17 cellular contexts compared by ENCODE assay signal in the genomic region with DNA sequence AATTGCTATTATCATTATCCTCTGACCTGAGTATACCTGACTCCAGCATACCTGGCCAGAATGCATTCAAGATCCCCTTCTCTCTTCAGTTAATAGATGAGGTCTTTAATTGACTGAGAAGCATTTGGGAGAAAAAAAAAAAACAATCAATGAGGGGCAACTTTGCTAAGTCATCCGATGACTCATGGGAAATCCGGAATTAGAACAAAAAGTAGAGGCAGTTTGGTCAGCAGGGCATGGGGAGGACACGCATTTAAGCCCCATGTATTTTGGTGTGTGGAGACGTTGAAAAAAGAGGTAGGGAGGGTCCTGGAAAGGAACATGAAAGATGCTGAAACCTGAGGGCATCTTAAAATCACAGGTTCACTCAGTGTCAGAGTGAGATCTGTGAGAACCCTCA.
DNase-seq lines count a peak whose midpoint lies in the region; ATAC-seq, FAIRE-seq and TF ChIP-seq lines count a peak whose summit lies in the region.
"Had no signal": no experiment of that assay in that cellular context is flagged by ENCODE, and none has a peak within 500 bp of the region (broad histone marks: within the 10 kb centered on the region; RNA-seq: fewer than 3 reads in every experiment).

No MANE protein-coding gene starts in this region.

- H3K9me3 ChIP-seq in mammary epithelial cell (replicated peaks; ENCODE audit: insufficient read depth, low read length) (no peaks in the 10 kb centered on the region), keratinocyte (ENCODE audit: control insufficient read depth, low read depth, low read length) (no peaks in the 10 kb centered on the region), heart right ventricle (no peaks in the 10 kb centered on the region)
- H3K9me3 ChIP-seq: body of pancreas, MG63 had no signal

- no peak for ATAC-seq in heart right ventricle
- no peak for ATAC-seq in stimulated activated naive B cell treated with anti-CD40 and anti-IgM and Interleukin-4, amounts not matched to agents 10 μg/mL and 1 μg/mL and 100 μg/mL, for 72 hours (replicated peaks)
- ATAC-seq: body of pancreas; naive thymus-derived CD4-positive, alpha-beta T cell had no signal

- H4K20me1 ChIP-seq in mammary epithelial cell (ENCODE audit: insufficient read depth, low read length) = no peaks in the 10 kb centered on the region
- H4K20me1 ChIP-seq in keratinocyte (ENCODE audit: control insufficient read depth, extremely low read depth, insufficient read depth, low read length) = no peaks in the 10 kb centered on the region

- H3K4me1 ChIP-seq in ACC112 (ENCODE audit: control insufficient read depth, insufficient read depth, low read length, unreplicated experiment) (peaks cover 60% of the 10 kb centered on the region), mammary epithelial cell (ENCODE audit: insufficient read depth, low read length) (peaks cover 18% of the 10 kb centered on the region), keratinocyte (ENCODE audit: control insufficient read depth, extremely low read depth, insufficient read depth, low read length) (peaks cover 48% of the 10 kb centered on the region), heart right ventricle (peaks cover 0 to 35% (median 12%) of the 10 kb centered on the region in 9 donors)
- H3K4me1 ChIP-seq: body of pancreas had no signal

- no peak for FAIRE-seq in keratinocyte (lab: Jason Lieb, UNC)

- BruUV-seq in mammary epithelial cell (replicated peaks; lab: Mats Ljungman, UMichigan) = no TSS peak

- H3K9me3 Mint-ChIP-seq in stimulated activated naive B cell treated with anti-CD40 and anti-IgM and Interleukin-4, amounts not matched to agents 10 μg/mL and 1 μg/mL and 100 μg/mL, for 72 hours = peaks cover 0 to under 1% of the 10 kb centered on the region in 2 donors

- no peaks in the 10 kb centered on the region for H3K36me3 ChIP-seq in ACC112 (ENCODE audit: insufficient read depth, low read length)
- H3K36me3 ChIP-seq in mammary epithelial cell (ENCODE audit: insufficient read depth, low read length) = no peaks in the 10 kb centered on the region
- H3K36me3 ChIP-seq in keratinocyte (ENCODE audit: control insufficient read depth in 2 of 2, extremely low read depth in 1 of 2, insufficient read depth in 2 of 2, low read length in 2 of 2) = no peaks in the 10 kb centered on the region
- no peaks in the 10 kb centered on the region for H3K36me3 ChIP-seq in heart right ventricle
- H3K36me3 ChIP-seq: MG63 had no signal

- no peaks in the 10 kb centered on the region for H3K4me1 Mint-ChIP-seq in stimulated activated naive B cell treated with anti-CD40 and anti-IgM and Interleukin-4, amounts not matched to agents 10 μg/mL and 1 μg/mL and 100 μg/mL, for 72 hours
- H3K4me1 Mint-ChIP-seq: B cell; naive thymus-derived CD4-positive, alpha-beta T cell had no signal

- H3K9ac ChIP-seq in mammary epithelial cell (ENCODE audit: insufficient read depth, low read length) (no peak overlapping the region), keratinocyte (ENCODE audit: control insufficient read depth, extremely low read depth, insufficient read depth, low read length) (no peak overlapping the region)

- peak; percentile 85 for DNase-seq in HT1080 (ENCODE audit: low read depth)
- peak; percentile 16 for DNase-seq in mammary epithelial cell
- DNase-seq in keratinocyte (ENCODE audit: low read depth, low spot score) = no peak
- no peak for DNase-seq in heart right ventricle
- no peak for DNase-seq in NCI-H187 treated with DMSO at 0.1 percent for 48 hours (lab: John Stamatoyannopoulos, UW)
- no peak for DNase-seq in stimulated activated naive B cell treated with anti-CD40 and anti-IgM and Interleukin-4, amounts not matched to agents 10 μg/mL and 1 μg/mL and 100 μg/mL, for 72 hours
- DNase-seq in occipital lobe (lab: John Stamatoyannopoulos, UW) = no peak
- DNase-seq: activated T-cell treated with anti-CD3 and anti-CD28 coated beads, Interleukin-2, amount 50 U/mL, for 1 hour; body of pancreas; MG63; naive thymus-derived CD4-positive, alpha-beta T cell; NCI-H446; Right ventricle myocardium superior; stimulated activated CD4-positive, alpha-beta T cell treated with anti-CD3 and anti-CD28 coated beads, Interleukin-12 subunit alpha, Interleukin-12 subunit beta, amount 100 ng/mL, for 4 hours had no signal

- H3K4me2 ChIP-seq in mammary epithelial cell (ENCODE audit: insufficient read depth, low read depth, low read length) (no peak overlapping the region), keratinocyte (ENCODE audit: control insufficient read depth, extremely low read depth, insufficient read depth, low read depth, low read length) (peak overlapping the region; percentile 17)

- CTCF ChIA-PET in mammary epithelial cell (lab: Charles Lee; ENCODE audit: low non-redundant PET) = no interaction called here

- H2AFZ ChIP-seq in ACC112 (ENCODE audit: low read length, unreplicated experiment) (no peak overlapping the region), mammary epithelial cell (ENCODE audit: low read depth, low read length) (no peak overlapping the region), keratinocyte (ENCODE audit: control insufficient read depth, low read length) (no peak overlapping the region)

- 83% methylated on average over 4 of the region's 4 CpGs for WGBS in mammary epithelial cell (ENCODE audit: low coverage, missing lambda C conversion rate)
- WGBS in heart right ventricle, 2 donors = 87 to 96% methylated on average over 4 of the region's 4 CpGs

- TF ChIP-seq CTCF in mammary epithelial cell (conservative IDR thresholded peaks at IDR 0.05 in 1 of 2, IDR thresholded peaks at IDR 0.05 in 1 of 2; ENCODE audit: extremely low read depth in 1 of 2, insufficient read depth in 1 of 2, low read depth in 1 of 2, low read length in 2 of 2) = no peak
- no peak for TF ChIP-seq CTCF in keratinocyte (optimal IDR thresholded peaks at IDR 0.05 in 1 of 3, IDR thresholded peaks at IDR 0.05 in 1 of 3, conservative IDR thresholded peaks at IDR 0.05 in 1 of 3; ENCODE audit: extremely low read depth in 1 of 3, insufficient read depth in 2 of 3, low read length in 3 of 3)
- no peak for TF ChIP-seq CTCF in heart right ventricle (IDR thresholded peaks at IDR 0.05)

- H3K4me3 ChIP-seq in ACC112 (ENCODE audit: low read depth, low read length) (0 out of 2 replicates have a peak overlapping the region, but pooled peaks have one; percentile 4), mammary epithelial cell (replicated peaks in 1 of 3; ENCODE audit: insufficient read depth in 1 of 3, low read depth in 2 of 3, low read length in 3 of 3) (no peak overlapping the region), keratinocyte (ENCODE audit: control insufficient read depth in 2 of 3, extremely low read depth in 1 of 3, insufficient read depth in 2 of 3, low read depth in 1 of 3, low read length in 3 of 3) (no peak overlapping the region), heart right ventricle (no peak overlapping the region)
- H3K4me3 ChIP-seq: body of pancreas, MG63 had no signal

- no peaks in the 10 kb centered on the region for H3K27me3 ChIP-seq in ACC112 (ENCODE audit: insufficient read depth, low read length)
- no peaks in the 10 kb centered on the region for H3K27me3 ChIP-seq in mammary epithelial cell (ENCODE audit: insufficient read depth, low read length)
- H3K27me3 ChIP-seq in keratinocyte (ENCODE audit: control insufficient read depth, extremely low read depth, insufficient read depth, low read length) = no peaks in the 10 kb centered on the region
- H3K27me3 ChIP-seq in heart right ventricle = no peaks in the 10 kb centered on the region
- H3K27me3 ChIP-seq: body of pancreas, MG63 had no signal

- H3K36me3 Mint-ChIP-seq in stimulated activated naive B cell treated with anti-CD40 and anti-IgM and Interleukin-4, amounts not matched to agents 10 μg/mL and 1 μg/mL and 100 μg/mL, for 72 hours = no peaks in the 10 kb centered on the region
- H3K36me3 Mint-ChIP-seq: naive thymus-derived CD4-positive, alpha-beta T cell had no signal

- H3K27me3 Mint-ChIP-seq in stimulated activated naive B cell treated with anti-CD40 and anti-IgM and Interleukin-4, amounts not matched to agents 10 μg/mL and 1 μg/mL and 100 μg/mL, for 72 hours = peaks cover 0 to 18% of the 10 kb centered on the region in 2 donors
- H3K27me3 Mint-ChIP-seq: B cell had no signal

- in situ Hi-C loops in mammary epithelial cell (cut with MboI; ENCODE audit: low sequenced_read_pairs in 2 of 2) = no loop called here

- no peak overlapping the region for H3K4me3 Mint-ChIP-seq in stimulated activated naive B cell treated with anti-CD40 and anti-IgM and Interleukin-4, amounts not matched to agents 10 μg/mL and 1 μg/mL and 100 μg/mL, for 72 hours
- H3K4me3 Mint-ChIP-seq: B cell; naive thymus-derived CD4-positive, alpha-beta T cell had no signal

- H3K27ac ChIP-seq in ACC112 (ENCODE audit: low read depth, low read length) = peak overlapping the region; percentile 95
- no peak overlapping the region for H3K27ac ChIP-seq in mammary epithelial cell (ENCODE audit: insufficient read depth, low read depth, low read length)
- peak overlapping the region; percentile 71 for H3K27ac ChIP-seq in keratinocyte (ENCODE audit: control insufficient read depth, insufficient read depth, low read length)
- H3K27ac ChIP-seq in heart right ventricle = no peak overlapping the region
- H3K27ac ChIP-seq: body of pancreas, VCaP had no signal

- intact Hi-C loops in mammary epithelial cell (cut with micrococcal nuclease) (no loop called here), heart right ventricle (cut with DNase I) (no loop called here)

- no peaks in the 10 kb centered on the region for H3K79me2 ChIP-seq in ACC112 (ENCODE audit: control insufficient read depth, insufficient read depth, low read length, unreplicated experiment)
- no peaks in the 10 kb centered on the region for H3K79me2 ChIP-seq in mammary epithelial cell (ENCODE audit: insufficient read depth, low read length)
- no peaks in the 10 kb centered on the region for H3K79me2 ChIP-seq in keratinocyte (ENCODE audit: control insufficient read depth, insufficient read depth, low read length)

- no peak overlapping the region for H3K27ac Mint-ChIP-seq in stimulated activated naive B cell treated with anti-CD40 and anti-IgM and Interleukin-4, amounts not matched to agents 10 μg/mL and 1 μg/mL and 100 μg/mL, for 72 hours
- H3K27ac Mint-ChIP-seq: B cell had no signal

- H3K9me1 ChIP-seq in keratinocyte (ENCODE audit: control insufficient read depth, extremely low read depth, insufficient read depth, low read length) = no peaks in the 10 kb centered on the region

- dilution Hi-C loops in mammary epithelial cell (cut with HindIII; ENCODE audit: low sequenced_read_pairs) = no loop called here
- dilution Hi-C loops in keratinocyte (cut with MboI; ENCODE audit: extremely low pct_ligation_motif_present, low sequenced_read_pairs) = no loop called here

Comparison
In these comparisons a context has a peak if more than half of its experiments do, and no peak if none do; other contexts are left out.
1. H3K27ac ChIP-seq: peak in ACC112 (single experiment) and keratinocyte (single experiment); none in mammary epithelial cell (single experiment) and heart right ventricle (0 of 10).
2. DNase-seq: peak in HT1080 (single experiment) and mammary epithelial cell (single experiment); none in keratinocyte (single experiment), heart right ventricle (0 of 2), NCI-H187 treated with DMSO at 0.1 percent for 48 hours (single experiment), stimulated activated naive B cell treated with anti-CD40 and anti-IgM and Interleukin-4, amounts not matched to agents 10 μg/mL and 1 μg/mL and 100 μg/mL, for 72 hours (single experiment) and occipital lobe (single experiment).